ENCODE assay signal across 18 cellular contexts in genomic region chr10:48636901-48637300, GRCh38. TPM values are rescaled to one million over a fixed set of nuclear protein-coding genes. Genes with fewer than 3 reads are reported as not detected.
DNase-seq lines count a peak whose midpoint lies in the region; ATAC-seq and TF ChIP-seq lines count a peak whose summit lies in the region.
"Had no signal": no experiment of that assay in that cellular context is flagged by ENCODE, and none has a peak within 500 bp of the region (broad histone marks: within the 10 kb centered on the region; RNA-seq: fewer than 3 reads in every experiment).

No MANE protein-coding gene starts in this region.

- peaks cover 39 to 87% (median 70%) of the 10 kb centered on the region in 10 experiments for H3K4me1 ChIP-seq in BLaER1 treated with 17β-estradiol and CSF1 and Interleukin-3, amounts not matched to agents 10 nM and 100 nM
- peaks cover 0 to 2% of the 10 kb centered on the region in 2 donors for H3K4me1 ChIP-seq in lung (ENCODE audit: control insufficient read depth in 2 of 2, insufficient read depth in 2 of 2, low read length in 2 of 2)
- H3K4me1 ChIP-seq: Caco-2 had no signal

- peaks cover 22% of the 10 kb centered on the region for H3K9me3 Mint-ChIP-seq in chondrocyte (ENCODE audit: low read depth)

- H3K27ac Mint-ChIP-seq in chondrocyte (ENCODE audit: unreplicated experiment): no peak overlapping the region
- H3K27ac Mint-ChIP-seq: CD8-positive, alpha-beta T cell had no signal

- H3K4me2 ChIP-seq in BLaER1 treated with 17β-estradiol and CSF1 and Interleukin-3, amounts not matched to agents 10 nM and 100 nM: peak overlapping the region in 10 of 11 experiments; percentile 87 to 98 (median 94); a peak in 19 of 22 replicates

- TF ChIP-seq CTCF in chondrocyte (IDR thresholded peaks at IDR 0.05) (no peak), lung (IDR thresholded peaks at IDR 0.05; ENCODE audit: control extremely low read depth, extremely low read depth) (no peak)

- ATAC-seq in lung (ENCODE audit: insufficient read depth, low FRiP score): no peak
- ATAC-seq: CD8-positive, alpha-beta T cell had no signal

- no peak overlapping the region for H3K4me3 ChIP-seq in BLaER1 treated with 17β-estradiol and CSF1 and Interleukin-3, amounts not matched to agents 10 nM and 100 nM
- H3K4me3 ChIP-seq in lung: no peak overlapping the region
- H3K4me3 ChIP-seq: GM23248 had no signal

- no peaks in the 10 kb centered on the region for H4K20me1 ChIP-seq in BLaER1 treated with 17β-estradiol and CSF1 and Interleukin-3, amounts not matched to agents 10 nM and 100 nM

- peaks cover 0 to 24% (median 0%) of the 10 kb centered on the region in 11 experiments; a peak in 4 of 22 replicates for H3K27me3 ChIP-seq in BLaER1 treated with 17β-estradiol and CSF1 and Interleukin-3, amounts not matched to agents 10 nM and 100 nM
- H3K27me3 ChIP-seq in lung (ENCODE audit: control insufficient read depth, insufficient read depth): no peaks in the 10 kb centered on the region

- peaks cover 4% of the 10 kb centered on the region for H3K36me3 Mint-ChIP-seq in chondrocyte (ENCODE audit: low read depth)
- H3K36me3 Mint-ChIP-seq: CD4-positive, CD25-positive, alpha-beta regulatory T cell; CD8-positive, alpha-beta T cell had no signal

- peak overlapping the region in 3 of 11 experiments; percentile 35 to 84 (median 77); a peak in 2 of 22 replicates for H3K9ac ChIP-seq in BLaER1 treated with 17β-estradiol and CSF1 and Interleukin-3, amounts not matched to agents 10 nM and 100 nM
- H3K9ac ChIP-seq: GM23248 had no signal

- peaks cover 32% of the 10 kb centered on the region for H3K4me1 Mint-ChIP-seq in chondrocyte (ENCODE audit: low read depth)

- WGBS in lung, 2 donors: 89 to 93% methylated on average over 3 of the region's 3 CpGs

- no peak overlapping the region for H3K4me3 Mint-ChIP-seq in chondrocyte (ENCODE audit: unreplicated experiment)
- H3K4me3 Mint-ChIP-seq: CD4-positive, CD25-positive, alpha-beta regulatory T cell; CD8-positive, alpha-beta T cell had no signal

- H3K27ac ChIP-seq in BLaER1 treated with 17β-estradiol and CSF1 and Interleukin-3, amounts not matched to agents 10 nM and 100 nM: peak overlapping the region in 10 of 11 experiments; percentile 42 to 98 (median 96); a peak in 18 of 22 replicates
- H3K27ac ChIP-seq in lung (ENCODE audit: low read depth in 1 of 2, low read length in 1 of 2): no peak overlapping the region
- H3K27ac ChIP-seq: C4-2B, GM23248 had no signal

- peaks cover 11 to 28% (median 20%) of the 10 kb centered on the region in 11 experiments; a peak in 19 of 22 replicates for H3K9me3 ChIP-seq in BLaER1 treated with 17β-estradiol and CSF1 and Interleukin-3, amounts not matched to agents 10 nM and 100 nM (replicated peaks in 1 of 11)
- H3K9me3 ChIP-seq in lung (ENCODE audit: control insufficient read depth in 2 of 2, insufficient read depth in 1 of 2, low read length in 1 of 2): peaks cover 2 to 5% of the 10 kb centered on the region in 2 donors

- in situ Hi-C loops in ACHN (cut with HindIII; ENCODE audit: low pct_ligation_motif_present, low pct_unique_long_range_greater_than_20kb, low sequenced_read_pairs): no loop called here

- DNase-seq in chondrocyte (ENCODE audit: low spot score) (peak; percentile 15), lung (ENCODE audit: low spot score) (peak; percentile 18), 8988T (no peak), ACHN (no peak), NCI-H187 treated with DMSO at 0.1 percent for 48 hours (lab: John Stamatoyannopoulos, UW) (no peak)
- DNase-seq: AML-193; Caco-2; CD4-positive, CD25-positive, alpha-beta regulatory T cell; CD8-positive, alpha-beta T cell; DMS153; DND-41; GM23248; H7; HCEC 1CT had no signal

- H3K36me3 ChIP-seq in BLaER1 treated with 17β-estradiol and CSF1 and Interleukin-3, amounts not matched to agents 10 nM and 100 nM: no peaks in the 10 kb centered on the region
- H3K36me3 ChIP-seq in lung (ENCODE audit: control insufficient read depth in 2 of 2, insufficient read depth in 2 of 2, low read length in 2 of 2): no peaks in the 10 kb centered on the region

- peaks cover 3% of the 10 kb centered on the region for H3K27me3 Mint-ChIP-seq in chondrocyte (ENCODE audit: low read depth)

RNA-seq across cellular contexts. Expression of gene ARHGAP22, which starts 32.0 kb away (rescaled TPM):
- total RNA-seq in chondrocyte (0.94 to 8.8 TPM (median 7.1 TPM) in 3 replicates), lung (1 to 10 TPM; 4.9 to 6.9 TPM)
- polyA plus RNA-seq in lung: 1 to 10 TPM; 3.2 to 3.3 TPM
- total RNA-seq: CD8-positive, alpha-beta T cell had no signal
- polyA plus RNA-seq: CD4-positive, CD25-positive, alpha-beta regulatory T cell had no signal

RNA-seq across cellular contexts. Expression of gene WDFY4, which starts 47.8 kb away (rescaled TPM):
- total RNA-seq in chondrocyte (not detected in 3 replicates), lung (10 to 100 TPM; 11.9 to 26.9 TPM)
- polyA plus RNA-seq in lung: 10 to 100 TPM in 1 of 2 donors, 1 to 10 TPM in 1; 4.6 to 15.1 TPM
- total RNA-seq: Caco-2, GM23248, H1, H7 had no signal
- polyA plus RNA-seq: BJ, GM23248, H1 had no signal

Comparison
In these comparisons a context has a peak if more than half of its experiments do, and no peak if none do; other contexts are left out.
1. H3K27ac ChIP-seq: peak in BLaER1 treated with 17β-estradiol and CSF1 and Interleukin-3, amounts not matched to agents 10 nM and 100 nM (10 of 11); none in lung (0 of 2).
2. DNase-seq: peak in chondrocyte (single experiment) and lung (single experiment); none in 8988T (single experiment), ACHN (single experiment) and NCI-H187 treated with DMSO at 0.1 percent for 48 hours (single experiment).
3. RNA of gene WDFY4, which starts 47.8 kb away (total RNA-seq): 11.9 to 26.9 TPM in lung; not detected in chondrocyte; every median in the first group is over 10 times any median in the second.